ENCODE assay signal across 9 cellular contexts in the genomic region with DNA sequence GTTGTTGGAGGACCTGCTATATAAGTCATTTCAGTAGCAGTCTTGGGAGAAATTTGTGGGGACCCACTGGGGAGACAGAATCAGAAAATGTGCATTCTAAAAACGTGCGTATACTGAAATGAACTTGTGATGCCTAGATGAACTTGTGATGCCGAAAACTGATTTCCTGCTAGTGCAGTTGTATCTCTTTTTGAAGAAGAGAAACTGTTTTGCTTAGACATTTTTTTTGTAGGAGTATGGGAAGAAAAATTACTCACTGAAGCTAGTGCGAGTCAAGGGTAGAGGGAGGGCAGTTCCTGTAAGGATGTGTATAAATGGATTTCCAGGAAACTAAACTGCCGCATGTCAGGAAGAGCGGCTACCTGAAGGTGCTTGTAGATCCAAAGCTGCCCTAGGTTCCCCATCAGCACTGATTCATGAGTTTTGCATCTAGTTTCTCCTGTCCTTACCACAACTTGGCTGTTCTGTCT. TPM values are rescaled to one million over a fixed set of nuclear protein-coding genes. Genes with fewer than 3 reads are reported as not detected.
DNase-seq lines count a peak whose midpoint lies in the region; ATAC-seq, FAIRE-seq and TF ChIP-seq lines count a peak whose summit lies in the region.
"Had no signal": no experiment of that assay in that cellular context is flagged by ENCODE, and none has a peak within 500 bp of the region (broad histone marks: within the 10 kb centered on the region; RNA-seq: fewer than 3 reads in every experiment).

No MANE protein-coding gene starts in this region.

- H3F3A ChIP-seq in PC-9 (ENCODE audit: insufficient read depth, low read depth): no peaks in the 10 kb centered on the region

- no peaks in the 10 kb centered on the region for H3K4me1 ChIP-seq in PC-9 (replicated peaks; ENCODE audit: insufficient read depth)

- H3K4me1 Mint-ChIP-seq in stimulated activated memory B cell treated with anti-CD40 and anti-IgM and Interleukin-4, amounts not matched to agents 10 μg/mL and 1 μg/mL and 100 μg/mL, for 72 hours: peaks cover 17% of the 10 kb centered on the region

- peak overlapping the region; percentile 59 for H3K4me3 Mint-ChIP-seq in stimulated activated memory B cell treated with anti-CD40 and anti-IgM and Interleukin-4, amounts not matched to agents 10 μg/mL and 1 μg/mL and 100 μg/mL, for 72 hours

- no peak overlapping the region for H3K27ac ChIP-seq in PC-9
- H3K27ac ChIP-seq: VCaP had no signal

- no TSS peak for BruUV-seq in PC-9 (replicated peaks; lab: Mats Ljungman, UMichigan)

- no peaks in the 10 kb centered on the region for H3K36me3 ChIP-seq in PC-9 (ENCODE audit: low read depth)

- H3K36me3 Mint-ChIP-seq in stimulated activated memory B cell treated with anti-CD40 and anti-IgM and Interleukin-4, amounts not matched to agents 10 μg/mL and 1 μg/mL and 100 μg/mL, for 72 hours: peaks cover 12% of the 10 kb centered on the region

- no peaks in the 10 kb centered on the region for H3K27me3 ChIP-seq in PC-9 (ENCODE audit: insufficient read depth, low read depth)

- no peak overlapping the region for H3K4me3 ChIP-seq in PC-9
- H3K4me3 ChIP-seq in epithelial cell of esophagus (ENCODE audit: low read length): no peak overlapping the region

- peak; percentile 54 for ATAC-seq in stimulated activated memory B cell treated with anti-CD40 and anti-IgM and Interleukin-4, amounts not matched to agents 10 μg/mL and 1 μg/mL and 100 μg/mL, for 72 hours

- TF ChIP-seq CTCF in PC-9 (conservative IDR thresholded peaks at IDR 0.05) (no peak), epithelial cell of esophagus (IDR thresholded peaks at IDR 0.05; ENCODE audit: insufficient read depth, low read depth, low read length, missing control alignments) (no peak)

- H3K9me3 ChIP-seq in PC-9 (ENCODE audit: insufficient read depth, low read depth): no peaks in the 10 kb centered on the region; the same call in 1 of the 2 replicates

- H3K27me3 Mint-ChIP-seq in stimulated activated memory B cell treated with anti-CD40 and anti-IgM and Interleukin-4, amounts not matched to agents 10 μg/mL and 1 μg/mL and 100 μg/mL, for 72 hours: no peaks in the 10 kb centered on the region

- POLR2A ChIA-PET in PC-9 (lab: Charles Lee; ENCODE audit: unreplicated experiment): no interaction called here

- no peaks in the 10 kb centered on the region for H3K79me2 ChIP-seq in PC-9 (ENCODE audit: low read depth)

- 0 out of 2 replicates have a peak overlapping the region, but pooled peaks have one; percentile 64 for H2AFZ ChIP-seq in PC-9

- no peaks in the 10 kb centered on the region for H3K9me2 ChIP-seq in PC-9 (ENCODE audit: insufficient read depth)

- H4K20me1 ChIP-seq in PC-9 (ENCODE audit: insufficient read depth): no peaks in the 10 kb centered on the region

- peak; percentile 78 for FAIRE-seq in GM19239 (lab: Jason Lieb, UNC)

- DNase-seq in GM19239 (ENCODE audit: insufficient read length, low spot score) (no peak), PC-9 (no peak), epithelial cell of esophagus (ENCODE audit: low read depth) (peak; percentile 24), SHP77 (lab: John Stamatoyannopoulos, UW) (no peak), GOT3 (lab: John Stamatoyannopoulos, UW) (no peak)
- no peak for DNase-seq in activated CD8-positive, alpha-beta memory T cell treated with anti-CD3 and anti-CD28 coated beads for 24 hours
- DNase-seq: NCI-H2029 had no signal

- CTCF ChIA-PET in PC-9 (lab: Charles Lee): no interaction called here

- H3K9me3 Mint-ChIP-seq in stimulated activated memory B cell treated with anti-CD40 and anti-IgM and Interleukin-4, amounts not matched to agents 10 μg/mL and 1 μg/mL and 100 μg/mL, for 72 hours: no peaks in the 10 kb centered on the region

- H3K27ac Mint-ChIP-seq in stimulated activated memory B cell treated with anti-CD40 and anti-IgM and Interleukin-4, amounts not matched to agents 10 μg/mL and 1 μg/mL and 100 μg/mL, for 72 hours: peak overlapping the region; percentile 66

- no peak overlapping the region; the same call in 1 of the 2 replicates for H3K4me2 ChIP-seq in PC-9

- intact Hi-C loops in PC-9 (cut with micrococcal nuclease; ENCODE audit: unreplicated experiment): no loop called here

RNA-seq across cellular contexts. Expression of a gene that starts 25.4 kb away (rescaled TPM):
- total RNA-seq in PC-9 (2021): 1.9 and 4.0 TPM in 2 replicates
